In the genomic region with DNA sequence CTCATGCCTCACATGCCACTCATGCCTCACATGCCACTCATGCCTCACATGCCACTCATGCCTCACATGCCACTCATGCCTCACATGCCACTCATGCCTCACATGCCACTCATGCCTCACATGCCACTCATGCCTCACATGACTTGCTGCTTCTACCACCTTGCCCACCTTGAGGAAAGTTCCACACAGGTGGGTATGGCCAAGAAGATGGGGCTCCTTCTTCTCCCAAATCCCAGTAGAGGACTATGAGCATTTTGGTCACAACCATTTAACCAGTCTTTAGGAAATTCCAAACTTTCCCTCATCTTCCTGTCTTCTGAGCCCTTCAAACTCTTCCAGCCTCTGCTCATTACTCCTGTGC, we compare ENCODE assay signal across 5 cellular contexts. TPM values are rescaled to one million over a fixed set of nuclear protein-coding genes. Genes with fewer than 3 reads are reported as not detected.
"Had no signal": no experiment of that assay in that cellular context is flagged by ENCODE, and none has a peak within 500 bp of the region (broad histone marks: within the 10 kb centered on the region; RNA-seq: fewer than 3 reads in every experiment).

No MANE protein-coding gene starts in this region.

RNA-seq across cellular contexts. Expression of a gene that starts 57.1 kb away (rescaled TPM):
- total RNA-seq: activated T-helper 1 cell treated with anti-CD3 and anti-CD28 coated beads, Interleukin-12 subunit alpha, Interleukin-12 subunit beta, Interleukin-2, Interleukin-4 antibody, amounts not matched to agents 30 ng/mL and 10 ng/mL and 1 ng/mL, durations not matched to agents 14 hours and 24 hours and 36 hours; mesenteric fat pad; psoas muscle had no signal
- polyA plus RNA-seq: immature natural killer cell, liver had no signal
